8 cellular contexts compared by ENCODE assay signal in the genomic region with DNA sequence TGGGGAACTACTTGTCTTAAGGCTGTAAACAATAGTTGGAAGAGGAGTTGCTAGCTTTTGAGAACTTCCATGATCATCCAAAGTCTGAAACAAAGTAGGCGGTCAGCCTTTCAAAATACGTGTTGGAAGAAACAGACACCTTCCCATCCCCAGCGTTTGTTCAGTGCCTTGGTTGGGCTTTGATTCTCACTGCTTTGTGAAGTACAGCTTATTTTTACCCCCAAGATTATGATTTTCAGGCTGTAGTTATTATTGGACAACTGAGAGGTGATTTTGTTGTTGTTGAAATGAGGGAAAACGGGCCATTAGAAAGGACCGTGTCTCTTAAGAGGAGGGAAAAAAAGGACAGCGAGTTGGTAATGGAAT. TPM values are rescaled to one million over a fixed set of nuclear protein-coding genes. Genes with fewer than 3 reads are reported as not detected.
A peak's percentile ranks its signal among the peaks of the same experiment; 100 is the strongest.
DNase-seq lines count a peak whose midpoint lies in the region; ATAC-seq and TF ChIP-seq lines count a peak whose summit lies in the region.

No MANE protein-coding gene starts in this region.

- no peaks in the 10 kb centered on the region for H3K4me1 ChIP-seq in H9 (ENCODE audit: insufficient read depth, low read length)
- no peaks in the 10 kb centered on the region for H3K4me1 ChIP-seq in right cardiac atrium (ENCODE audit: control insufficient read depth, insufficient read depth, low read length)

- H3K4me3 Mint-ChIP-seq in H9 (peak overlapping the region; percentile 93 to 94), T-helper 17 cell (peak overlapping the region; percentile 94)

- no peak overlapping the region for H2BK15ac ChIP-seq in H9 (ENCODE audit: low read depth, low read length)

- no peak overlapping the region for H3K23ac ChIP-seq in H9 (ENCODE audit: insufficient read length, low read depth, low read length)

- H3K56ac ChIP-seq in H9 (ENCODE audit: insufficient read length, low read depth, low read length), result no peak overlapping the region

- no peaks in the 10 kb centered on the region for H4K20me1 ChIP-seq in H9 (ENCODE audit: control insufficient read depth, insufficient read depth, insufficient read length)

- H2AFZ ChIP-seq in H9 (ENCODE audit: low read length), result no peak overlapping the region

- no peak overlapping the region for H2BK5ac ChIP-seq in H9 (ENCODE audit: insufficient read length, low read length)

- H3K27ac Mint-ChIP-seq in H9 (peak overlapping the region in 1 of 3 experiments; percentile 81; a peak in 2 of 7 replicates), T-helper 17 cell (peak overlapping the region; percentile 93)

- peak overlapping the region; percentile 59 for H3K4me3 ChIP-seq in right cardiac atrium (ENCODE audit: low read length)

- peak overlapping the region; percentile 29 for H3T11ph ChIP-seq in H9 (ENCODE audit: low read length)

- no peak overlapping the region for H3K18ac ChIP-seq in H9 (ENCODE audit: insufficient read length, low read depth, low read length)

- H3K14ac ChIP-seq in H9 (ENCODE audit: insufficient read depth, low read length), result peak overlapping the region; percentile 88; the same call in 1 of the 2 replicates

- no peak overlapping the region for H2BK120ac ChIP-seq in H9 (ENCODE audit: low read depth, low read length, poor library complexity, severe bottlenecking)

- peak overlapping the region; percentile 74 for H3K9ac ChIP-seq in H9 (ENCODE audit: extremely low read depth, insufficient read length, low read length)

- H3K27me3 Mint-ChIP-seq in H9 (ENCODE audit: low read depth) (peaks cover 4% of the 10 kb centered on the region; the same call in 1 of the 2 replicates), T-helper 17 cell (peaks cover 9% of the 10 kb centered on the region)

- H3K79me1 ChIP-seq in H9 (ENCODE audit: insufficient read depth, low read depth, low read length, poor library complexity, severe bottlenecking), result no peaks in the 10 kb centered on the region

- H3K9me3 Mint-ChIP-seq in H9, result no peaks in the 10 kb centered on the region; a peak in 1 of 5 replicates

- no peak for TF ChIP-seq CTCF in H9 (conservative IDR thresholded peaks at IDR 0.05)

- H3K9me3 ChIP-seq in H9 (ENCODE audit: control insufficient read depth, low read depth, low read length) (no peaks in the 10 kb centered on the region), T-helper 17 cell (ENCODE audit: control insufficient read depth, low read length, poor library complexity, severe bottlenecking) (no peaks in the 10 kb centered on the region), right cardiac atrium (ENCODE audit: control insufficient read depth, low read length) (no peaks in the 10 kb centered on the region)

- no peak overlapping the region for H4K91ac ChIP-seq in H9 (ENCODE audit: insufficient read length, low read depth, low read length)

- H4K5ac ChIP-seq in H9 (ENCODE audit: insufficient read length, low read depth, low read length), result no peak overlapping the region

- intact Hi-C loops in right cardiac atrium (cut with DNase I), result no loop called here

- peak overlapping the region; percentile 80 for H2AK5ac ChIP-seq in H9 (ENCODE audit: insufficient read length, low read length)

- H3K4me2 ChIP-seq in H9 (ENCODE audit: insufficient read depth, insufficient read length, low read length), result peak overlapping the region; percentile 78

- no CpG with 5 or more reads among the region's 6 CpGs for WGBS in H9 (ENCODE audit: extremely low coverage, insufficient read length, low lambda C conversion rate)
- 11% methylated on average over 6 of the region's 6 CpGs for whole genome bisulfite sequencing in right cardiac atrium

- DNase-seq in H9, result no peak
- DNase-seq in T-helper 17 cell, result no peak
- no peak for DNase-seq in right cardiac atrium
- peak; percentile 3 for DNase-seq in smooth muscle cell of the brain vasculature (ENCODE audit: low read depth, low spot score)
- no peak for DNase-seq in RKO (ENCODE audit: low spot score)
- no peak for DNase-seq in NCI-H1092 (lab: John Stamatoyannopoulos, UW)
- no peak for DNase-seq in effector CD4-positive, alpha-beta T cell

- H3K27ac ChIP-seq in H9 (ENCODE audit: insufficient read length, low read depth, low read length) (no peak overlapping the region), right cardiac atrium (ENCODE audit: low read length) (peak overlapping the region; percentile 73)

- H3K27me3 ChIP-seq in H9 (ENCODE audit: insufficient read depth, low read length) (no peaks in the 10 kb centered on the region), right cardiac atrium (ENCODE audit: control insufficient read depth, insufficient read depth) (no peaks in the 10 kb centered on the region)

- ATAC-seq in T-helper 17 cell, result no peak
- no peak for ATAC-seq in right cardiac atrium
- no peak for ATAC-seq in GM18517 (IDR thresholded peaks at IDR 0.05; ENCODE audit: unreplicated experiment)

- H3K4me1 Mint-ChIP-seq in H9 (peaks cover 13 to 21% of the 10 kb centered on the region in 2 experiments), T-helper 17 cell (peaks cover 20% of the 10 kb centered on the region)

- peaks cover 15% of the 10 kb centered on the region for H3K23me2 ChIP-seq in H9 (ENCODE audit: insufficient read length, low read depth, low read length, poor library complexity, severe bottlenecking)

- H3K79me2 ChIP-seq in H9 (ENCODE audit: insufficient read depth, low read length), result peaks cover 2% of the 10 kb centered on the region; the same call in 1 of the 2 replicates

- H3K36me3 Mint-ChIP-seq in H9 (ENCODE audit: insufficient read depth in 1 of 3, low read depth in 3 of 3), result peaks cover 0 to 17% (median 5%) of the 10 kb centered on the region in 3 experiments; a peak in 6 of 7 replicates
- peaks cover 10% of the 10 kb centered on the region for H3K36me3 Mint-ChIP-seq in T-helper 17 cell (ENCODE audit: low read depth)

- H2BK20ac ChIP-seq in H9 (ENCODE audit: low read depth, low read length, poor library complexity, severe bottlenecking), result no peak overlapping the region

- no peak overlapping the region; the same call in 1 of the 2 replicates for H3K4ac ChIP-seq in H9 (ENCODE audit: low read depth, low read length)

- H4K8ac ChIP-seq in H9 (replicated peaks; ENCODE audit: insufficient read length, low read depth, low read length), result no peak overlapping the region

- no peak overlapping the region for H2BK12ac ChIP-seq in H9 (ENCODE audit: insufficient read length, low read depth, low read length)

RNA-seq across cellular contexts. Expression of a gene that starts 0.9 kb away (rescaled TPM):
- total RNA-seq in H9 (2021) (26.5 and 27.4 TPM in 2 replicates), T-helper 17 cell (10 to 100 TPM; 19.1 to 19.7 TPM), right cardiac atrium (10 to 100 TPM; 14.4 to 45.7 (median 23.1) TPM)
- 27.4 TPM for polyA plus RNA-seq in right cardiac atrium
